In the genomic region with DNA sequence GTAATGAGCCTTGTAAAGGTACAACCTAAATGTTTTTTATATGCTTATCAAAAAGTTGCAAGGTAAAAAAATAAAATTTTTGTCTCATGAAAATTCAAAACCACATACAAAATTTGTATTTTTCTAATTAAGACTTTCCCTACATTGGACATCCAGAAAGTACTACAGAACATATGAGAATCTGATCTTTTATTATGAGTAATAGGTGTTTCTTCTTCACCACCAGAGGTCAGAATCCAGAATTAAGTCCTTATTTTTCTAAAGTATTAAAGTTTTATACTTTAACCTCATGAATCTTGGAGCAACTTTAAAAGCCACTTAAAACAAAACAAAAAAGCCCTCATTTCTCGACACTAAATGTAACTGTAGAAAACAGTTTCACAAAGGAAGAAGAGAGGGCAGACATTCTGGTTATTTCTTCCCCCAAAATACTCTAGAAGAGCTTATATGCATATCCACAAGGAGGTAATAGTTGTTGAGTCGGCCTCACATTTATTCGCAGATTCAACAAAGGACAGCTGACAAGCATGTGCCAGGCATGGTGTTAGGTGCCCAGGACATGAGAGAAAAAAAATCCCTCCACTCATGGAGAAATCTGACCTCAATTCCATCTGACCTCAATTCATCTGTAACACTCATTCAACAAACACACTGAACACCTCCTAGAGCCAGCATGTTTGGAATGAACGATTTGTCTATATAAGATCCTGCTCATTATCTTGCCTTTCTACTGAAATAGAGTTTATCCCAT, we compare ENCODE assay signal across 10 cellular contexts.
DNase-seq lines count a peak whose midpoint lies in the region; ATAC-seq, FAIRE-seq and TF ChIP-seq lines count a peak whose summit lies in the region.
"Had no signal": no experiment of that assay in that cellular context is flagged by ENCODE, and none has a peak within 500 bp of the region (broad histone marks: within the 10 kb centered on the region; RNA-seq: fewer than 3 reads in every experiment).

No MANE protein-coding gene starts in this region.

- intact Hi-C loops in posterior vena cava (cut with DNase I) = no loop called here

- peak; percentile 56 for FAIRE-seq in A204.1 (lab: Jason Lieb, UNC)

- H3K4me3 ChIP-seq in fibroblast of pulmonary artery (replicated peaks; ENCODE audit: low read depth, low read length) = no peak overlapping the region
- H3K4me3 ChIP-seq: coronary artery had no signal

- DNase-seq in OCI-M1 (lab: John Stamatoyannopoulos, UW) (peak; percentile 6), fibroblast of pulmonary artery (ENCODE audit: low read depth) (peak; percentile 17), glomerular visceral epithelial cell (ENCODE audit: extremely low spot score) (no peak), NOMO-1 treated with dmso at 0.1 percent for 144 hours (lab: John Stamatoyannopoulos, UW; ENCODE audit: unreplicated experiment) (no peak), DMS79 treated with DMSO at 0.1 percent for 48 hours (lab: John Stamatoyannopoulos, UW) (no peak), posterior vena cava (ENCODE audit: low spot score) (no peak)
- DNase-seq: NCI-H1048 had no signal

- peak; percentile 50 for ATAC-seq in GM19035 (IDR thresholded peaks at IDR 0.05; ENCODE audit: unreplicated experiment)

- TF ChIP-seq CTCF in fibroblast of pulmonary artery (IDR thresholded peaks at IDR 0.05; ENCODE audit: low read length, missing control alignments) = peak; percentile 29

Comparison
In these comparisons a context has a peak if more than half of its experiments do, and no peak if none do; other contexts are left out.
1. DNase-seq: peak in OCI-M1 (single experiment) and fibroblast of pulmonary artery (single experiment); none in glomerular visceral epithelial cell (single experiment), NOMO-1 treated with dmso at 0.1 percent for 144 hours (single experiment), DMS79 treated with DMSO at 0.1 percent for 48 hours (single experiment) and posterior vena cava (single experiment).